In the genomic region with DNA sequence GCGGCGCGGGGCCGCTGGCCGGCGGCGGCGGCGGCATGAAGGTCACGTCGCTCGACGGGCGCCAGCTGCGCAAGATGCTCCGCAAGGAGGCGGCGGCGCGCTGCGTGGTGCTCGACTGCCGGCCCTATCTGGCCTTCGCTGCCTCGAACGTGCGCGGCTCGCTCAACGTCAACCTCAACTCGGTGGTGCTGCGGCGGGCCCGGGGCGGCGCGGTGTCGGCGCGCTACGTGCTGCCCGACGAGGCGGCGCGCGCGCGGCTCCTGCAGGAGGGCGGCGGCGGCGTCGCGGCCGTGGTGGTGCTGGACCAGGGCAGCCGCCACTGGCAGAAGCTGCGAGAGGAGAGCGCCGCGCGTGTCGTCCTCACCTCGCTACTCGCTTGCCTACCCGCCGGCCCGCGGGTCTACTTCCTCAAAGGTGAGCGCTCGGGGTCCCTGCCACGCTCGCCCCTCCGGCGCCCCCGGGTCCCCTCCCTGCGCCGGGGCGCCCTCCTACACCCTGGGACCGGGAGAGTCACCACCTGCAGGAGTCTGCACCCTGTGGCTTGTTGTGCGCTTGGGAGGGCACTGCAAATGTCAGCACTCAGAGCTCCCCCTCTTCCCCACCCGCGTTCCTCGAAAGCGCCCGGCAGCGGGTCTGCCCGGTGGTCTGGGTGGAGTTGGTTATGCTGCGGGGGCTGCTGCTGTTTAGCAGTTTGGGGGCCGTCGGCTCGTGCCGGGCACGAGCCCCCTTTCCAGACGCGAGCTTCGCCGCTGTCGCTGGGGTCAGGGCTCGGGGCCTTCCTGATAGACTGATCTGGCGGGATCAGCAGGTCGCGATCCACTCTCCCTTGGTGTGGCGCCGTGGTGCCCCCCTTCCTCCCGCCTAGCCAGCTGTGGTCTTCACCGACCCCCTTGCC, we compare ENCODE assay signal across 8 cellular contexts. TPM values are rescaled to one million over a fixed set of nuclear protein-coding genes. Genes with fewer than 3 reads are reported as not detected.
DNase-seq lines count a peak whose midpoint lies in the region; ATAC-seq lines count a peak whose summit lies in the region.

No MANE protein-coding gene starts in this region.

- DNase-seq in ELF-1 (ENCODE audit: low read depth, low spot score): peak; percentile 54
- DNase-seq in Kasumi-1 (lab: John Stamatoyannopoulos, UW): peak; percentile 39 to 59
- peak; percentile 73 for DNase-seq in activated CD4-positive, alpha-beta T cell treated with anti-CD3 and anti-CD28 coated beads for 48 hours
- DNase-seq in ecto neural progenitor cell (ENCODE audit: low spot score): peak; percentile 75
- peak; percentile 92 for DNase-seq in mesenteric fat pad (ENCODE audit: low spot score)
- DNase-seq in stimulated activated naive CD8-positive, alpha-beta T cell treated with anti-CD3 and anti-CD28 coated beads, Interleukin-15, Interleukin-2, amounts not matched to agents 100 U/mL and 50 U/mL, for 24 hours: peak; percentile 69
- DNase-seq in globus pallidus (ENCODE audit: low spot score): no peak

- peak; percentile 13 for ATAC-seq in GM21717 (IDR thresholded peaks at IDR 0.05; ENCODE audit: unreplicated experiment)
- peak; percentile 22 for ATAC-seq in stimulated activated naive CD8-positive, alpha-beta T cell treated with anti-CD3 and anti-CD28 coated beads, Interleukin-15, Interleukin-2, amounts not matched to agents 100 U/mL and 50 U/mL, for 24 hours

RNA-seq across cellular contexts. Expression of gene DUSP5, which starts 0.6 kb away (rescaled TPM):
- total RNA-seq in mesenteric fat pad: 32.4 TPM
